Comparison of ENCODE assay signal across 8 cellular contexts in genomic region chr5:72319435-72320021, GRCh38. TPM values are rescaled to one million over a fixed set of nuclear protein-coding genes. Genes with fewer than 3 reads are reported as not detected.
A peak's percentile ranks its signal among the peaks of the same experiment; 100 is the strongest.
DNase-seq lines count a peak whose midpoint lies in the region; ATAC-seq and TF ChIP-seq lines count a peak whose summit lies in the region.
"Not testable (repeated sequence)": the region's sequence is repeated elsewhere in the genome, so short reads cannot be mapped to it uniquely, and the experiment has no call there.

No MANE protein-coding gene starts in this region.

- H3K27ac Mint-ChIP-seq in Caco-2 (ENCODE audit: unreplicated experiment) = peak overlapping the region; percentile 97
- H3K27ac Mint-ChIP-seq in central memory CD8-positive, alpha-beta T cell (ENCODE audit: low read depth) = peak overlapping the region; percentile 81
- peak overlapping the region; percentile 97 to 99 for H3K27ac Mint-ChIP-seq in stimulated activated naive CD8-positive, alpha-beta T cell treated with anti-CD3 and anti-CD28 coated beads, Interleukin-15, amount 100 ng/mL, for 72 hours

- H3K4me2 ChIP-seq in hepatocyte = peak overlapping the region; percentile 73

- peaks cover 15% of the 10 kb centered on the region for H3K4me1 Mint-ChIP-seq in Caco-2 (ENCODE audit: low read depth, unreplicated experiment)
- peaks cover 30% of the 10 kb centered on the region for H3K4me1 Mint-ChIP-seq in central memory CD8-positive, alpha-beta T cell
- H3K4me1 Mint-ChIP-seq in stimulated activated naive CD8-positive, alpha-beta T cell treated with anti-CD3 and anti-CD28 coated beads, Interleukin-15, amount 100 ng/mL, for 72 hours = peaks cover 54% of the 10 kb centered on the region

- not testable (repeated sequence) for TF ChIP-seq CTCF in Caco-2 (IDR thresholded peaks at IDR 0.05; ENCODE audit: insufficient read depth in 1 of 2, low read depth in 1 of 2, low read length in 1 of 2, severe bottlenecking in 1 of 2, unreplicated experiment in 1 of 2); NB4 (IDR thresholded peaks at IDR 0.05; ENCODE audit: low read depth, low read length); hepatocyte (IDR thresholded peaks at IDR 0.05; ENCODE audit: poor library complexity); neutrophil (IDR thresholded peaks at IDR 0.05)

- H3K9me2 ChIP-seq in hepatocyte (replicated peaks; ENCODE audit: insufficient read depth) = not testable (repeated sequence)

- not testable (repeated sequence) for H3K4me1 ChIP-seq in Caco-2; hepatocyte (ENCODE audit: insufficient read depth)
- peaks cover 24 to 25% of the 10 kb centered on the region in 2 experiments for H3K4me1 ChIP-seq in neutrophil (ENCODE audit: control insufficient read depth in 1 of 2, insufficient read depth in 1 of 2, low read depth in 1 of 2, low read length in 1 of 2)

- not testable (repeated sequence) for H3K9me3 ChIP-seq in Caco-2; hepatocyte (ENCODE audit: low read depth); neutrophil

- not testable (repeated sequence) for TF ChIP-seq POLR2A in NB4 (IDR thresholded peaks at IDR 0.05; ENCODE audit: extremely low read depth, insufficient read length)

- not testable (repeated sequence) for H3K27me3 ChIP-seq in Caco-2 (replicated peaks; ENCODE audit: control insufficient read depth, insufficient read depth, low read length); hepatocyte; neutrophil

- H3K27ac ChIP-seq in hepatocyte = peak overlapping the region; percentile 64
- peak overlapping the region; percentile 58 for H3K27ac ChIP-seq in neutrophil

- not testable (repeated sequence) for H3K27me3 Mint-ChIP-seq in Caco-2 (ENCODE audit: insufficient read depth, unreplicated experiment); central memory CD8-positive, alpha-beta T cell; stimulated activated naive CD8-positive, alpha-beta T cell treated with anti-CD3 and anti-CD28 coated beads, Interleukin-15, amount 100 ng/mL, for 72 hours

- CTCF ChIA-PET in Caco-2 (lab: Charles Lee) = interaction anchor here (1.1 kb wide), 1 partner anchor 11 kb away, joined by 15 read pairs; no protein-coding TSS in a partner anchor
- CTCF ChIA-PET in HEK293T (lab: Yijun Ruan, JAX) = not testable (repeated sequence)

- intact Hi-C loops in Caco-2 (cut with micrococcal nuclease; ENCODE audit: unreplicated experiment) = loop anchor here (1.0 kb wide), 1 partner anchor 11 kb away; no protein-coding TSS in a partner anchor

- peak overlapping the region; percentile 73 for H2AFZ ChIP-seq in hepatocyte

- peak in 1 of 2 experiments; percentile 42 for DNase-seq in Caco-2
- DNase-seq in HEK293T (ENCODE audit: extremely low spot score); NB4 (ENCODE audit: low read depth); central memory CD8-positive, alpha-beta T cell (ENCODE audit: low spot score in 2 of 2): not testable (repeated sequence)
- DNase-seq in activated CD4-positive, alpha-beta T cell treated with anti-CD3 and anti-CD28 coated beads, Interleukin-2, amount 50 U/mL, for 24 hours (ENCODE audit: low read depth in 1 of 2, low spot score in 1 of 2) = peak; percentile 8 to 21
- peak; percentile 14 for DNase-seq in hepatocyte (ENCODE audit: low spot score)
- peak in 1 of 2 donors; percentile 44 for DNase-seq in stimulated activated naive CD8-positive, alpha-beta T cell treated with anti-CD3 and anti-CD28 coated beads, Interleukin-15, amount 100 ng/mL, for 72 hours

- not testable (repeated sequence) for H4K20me1 ChIP-seq in hepatocyte (ENCODE audit: insufficient read depth, poor library complexity, severe bottlenecking)

- BruUV-seq in Caco-2 (replicated peaks; lab: Mats Ljungman, UMichigan) = TSS peak; percentile 73

- H3K9me3 Mint-ChIP-seq in Caco-2 (ENCODE audit: unreplicated experiment); central memory CD8-positive, alpha-beta T cell; stimulated activated naive CD8-positive, alpha-beta T cell treated with anti-CD3 and anti-CD28 coated beads, Interleukin-15, amount 100 ng/mL, for 72 hours: not testable (repeated sequence)

- peak overlapping the region; percentile 99 for H3K4me3 Mint-ChIP-seq in Caco-2 (ENCODE audit: unreplicated experiment)
- peak overlapping the region; percentile 95 for H3K4me3 Mint-ChIP-seq in central memory CD8-positive, alpha-beta T cell
- peak overlapping the region; percentile 91 to 94 for H3K4me3 Mint-ChIP-seq in stimulated activated naive CD8-positive, alpha-beta T cell treated with anti-CD3 and anti-CD28 coated beads, Interleukin-15, amount 100 ng/mL, for 72 hours

- peak overlapping the region; percentile 78 for H3K4me3 ChIP-seq in Caco-2 (ENCODE audit: low read depth, low read length)
- peak overlapping the region; percentile 83 for H3K4me3 ChIP-seq in NB4 (ENCODE audit: low read depth, low read length)
- H3K4me3 ChIP-seq in hepatocyte = peak overlapping the region; percentile 56
- peak overlapping the region; percentile 80 to 92 for H3K4me3 ChIP-seq in neutrophil (ENCODE audit: low read depth in 1 of 2, low read length in 1 of 2)

- ATAC-seq in central memory CD8-positive, alpha-beta T cell (replicated peaks; ENCODE audit: extremely low read depth, poor library complexity, severe bottlenecking) = peak; percentile 9
- ATAC-seq in stimulated activated naive CD8-positive, alpha-beta T cell treated with anti-CD3 and anti-CD28 coated beads, Interleukin-15, amount 100 ng/mL, for 72 hours = peak; percentile 16

- not testable (repeated sequence) for H3K36me3 ChIP-seq in Caco-2 (ENCODE audit: control insufficient read depth, insufficient read depth, low read length); hepatocyte (replicated peaks; ENCODE audit: insufficient read depth, low read depth); neutrophil

- POLR2A ChIA-PET in Caco-2 (lab: Charles Lee) = interaction anchor here (0.5 to 1.0 kb wide), 3 partner anchors 11 to 787 kb away, joined by 3 to 19 read pairs (median 3); no protein-coding TSS in a partner anchor
- POLR2A ChIA-PET in HEK293T (lab: Yijun Ruan, JAX) = interaction anchor here (0.8 to 1.3 kb wide), 13 partner anchors 9 to 988 kb away, joined by 3 to 15 read pairs (median 4); no protein-coding TSS in a partner anchor

- WGBS in hepatocyte (ENCODE audit: low lambda C conversion rate, missing lambda C conversion rate) = 7% methylated on average over 27 of the region's 28 CpGs

- peaks cover 37% of the 10 kb centered on the region for H3K36me3 Mint-ChIP-seq in Caco-2 (ENCODE audit: insufficient read depth, unreplicated experiment)
- peaks cover 11% of the 10 kb centered on the region for H3K36me3 Mint-ChIP-seq in central memory CD8-positive, alpha-beta T cell (ENCODE audit: insufficient read depth)

- H3K79me2 ChIP-seq in hepatocyte = peaks cover 43% of the 10 kb centered on the region

TF ChIP-seq in HEK293T, 16 proteins besides CTCF, POLR2A, EP300 and RAD21:
- peak; percentile 85 for TF ChIP-seq ZNF384 (IDR thresholded peaks at IDR 0.05)

RNA-seq across cellular contexts. Expression of gene MRPS27, which starts 0.5 kb away (rescaled TPM):
- total RNA-seq in Caco-2 (2022) (71.1 and 83.8 TPM in 2 replicates), hepatocyte (58.0 and 63.5 TPM in 2 replicates)
- polyA plus RNA-seq in hepatocyte = 32.2 and 35.6 TPM in 2 replicates

RNA-seq across cellular contexts. Expression of gene PTCD2, which starts 0.6 kb away (rescaled TPM):
- total RNA-seq in Caco-2 (2022) = 11.6 and 12.5 TPM in 2 replicates
- total RNA-seq in hepatocyte = 10.5 and 12.0 TPM in 2 replicates
- polyA plus RNA-seq in hepatocyte = 5.8 and 6.7 TPM in 2 replicates
